ENCODE assay signal across 1 cellular context in genomic region chr20:49823152-49823847, GRCh38.
TF ChIP-seq lines count a peak whose summit lies in the region.

No MANE protein-coding gene starts in this region.

TF ChIP-seq in GM12878, 131 proteins besides CTCF, POLR2A, EP300 and RAD21 (continues in another document):
- TF ChIP-seq NR2F1 (conservative IDR thresholded peaks at IDR 0.05) = peak; percentile 52; the same call in 1 of the 2 replicates
- no peak for TF ChIP-seq ASH2L (IDR thresholded peaks at IDR 0.05; ENCODE audit: borderline replicate concordance, low read depth)
- no peak for TF ChIP-seq CEBPZ (IDR thresholded peaks at IDR 0.05; ENCODE audit: low read depth, low read length)
- TF ChIP-seq NFYA (IDR thresholded peaks at IDR 0.05; ENCODE audit: borderline replicate concordance, low read depth, low read length) = no peak
- TF ChIP-seq KDM1A (IDR thresholded peaks at IDR 0.05; ENCODE audit: borderline replicate concordance) = no peak
- TF ChIP-seq JUND (IDR thresholded peaks at IDR 0.05; ENCODE audit: low read depth, low read length) = no peak
- no peak for TF ChIP-seq MXI1 (IDR thresholded peaks at IDR 0.05; ENCODE audit: low read depth, low read length)
- TF ChIP-seq CBFB (IDR thresholded peaks at IDR 0.05; ENCODE audit: low read depth) = no peak
- TF ChIP-seq ZNF687 (IDR thresholded peaks at IDR 0.05) = peak; percentile 53; the same call in 1 of the 2 replicates
- TF ChIP-seq JUNB (IDR thresholded peaks at IDR 0.05) = no peak
- no peak for TF ChIP-seq CHD2 (IDR thresholded peaks at IDR 0.05; ENCODE audit: borderline replicate concordance, low read depth, low read length)
- TF ChIP-seq FOS (IDR thresholded peaks at IDR 0.05; ENCODE audit: borderline replicate concordance, extremely low read depth, insufficient read length) = no peak
- no peak for TF ChIP-seq SP1 (IDR thresholded peaks at IDR 0.05; ENCODE audit: low read depth, low read length)
- TF ChIP-seq RELA (IDR thresholded peaks at IDR 0.05; ENCODE audit: borderline replicate concordance, partially characterized antibody) = no peak
- peak; percentile 93 for TF ChIP-seq MTA2 (IDR thresholded peaks at IDR 0.05; ENCODE audit: low read depth)
- TF ChIP-seq KAT2A (conservative IDR thresholded peaks at IDR 0.05; ENCODE audit: control insufficient read depth, low read depth, low read length) = no peak
- no peak for TF ChIP-seq STAT1 (conservative IDR thresholded peaks at IDR 0.05)
- no peak for TF ChIP-seq KLF5 (IDR thresholded peaks at IDR 0.05; ENCODE audit: partially characterized antibody)
- TF ChIP-seq ETV6 (conservative IDR thresholded peaks at IDR 0.05 in 1 of 2, IDR thresholded peaks at IDR 0.05 in 1 of 2; ENCODE audit: borderline replicate concordance in 1 of 2, low read depth in 1 of 2) = no peak
- TF ChIP-seq SUZ12 (IDR thresholded peaks at IDR 0.05; ENCODE audit: unreplicated experiment) = no peak
- TF ChIP-seq BMI1 (IDR thresholded peaks at IDR 0.05; ENCODE audit: borderline replicate concordance) = no peak
- peak; percentile 54; the same call in 1 of the 2 replicates for TF ChIP-seq IKZF1 (conservative IDR thresholded peaks at IDR 0.05)
- no peak for TF ChIP-seq ZNF384 (IDR thresholded peaks at IDR 0.05; ENCODE audit: borderline replicate concordance, low read depth, low read length)
- TF ChIP-seq E4F1 (IDR thresholded peaks at IDR 0.05; ENCODE audit: borderline replicate concordance, partially characterized antibody) = no peak
- TF ChIP-seq DPF2 (IDR thresholded peaks at IDR 0.05) = peak; percentile 63
- TF ChIP-seq GATAD2B (conservative IDR thresholded peaks at IDR 0.05; ENCODE audit: low read depth) = peak; percentile 56; the same call in 1 of the 2 replicates
- no peak for TF ChIP-seq CBX5 (IDR thresholded peaks at IDR 0.05; ENCODE audit: low read depth)
- no peak for TF ChIP-seq SUPT20H (IDR thresholded peaks at IDR 0.05; ENCODE audit: borderline replicate concordance, control insufficient read depth, low read depth, low read length)
- no peak for TF ChIP-seq ZBTB4 (CRISPR knock-in tag; IDR thresholded peaks at IDR 0.05)
- no peak for TF ChIP-seq SMC3 (IDR thresholded peaks at IDR 0.05; ENCODE audit: borderline replicate concordance, low read length)
- no peak for TF ChIP-seq SREBF1 (IDR thresholded peaks at IDR 0.05; ENCODE audit: low read length)
- no peak for TF ChIP-seq RCOR1 (conservative IDR thresholded peaks at IDR 0.05; ENCODE audit: low read depth, low read length)
- no peak for TF ChIP-seq HDAC6 (IDR thresholded peaks at IDR 0.05; ENCODE audit: unreplicated experiment)
- TF ChIP-seq LARP7 (IDR thresholded peaks at IDR 0.05) = no peak
- TF ChIP-seq POLR2AphosphoS5 (IDR thresholded peaks at IDR 0.05; ENCODE audit: low read length) = no peak
- no peak for TF ChIP-seq HDAC2 (IDR thresholded peaks at IDR 0.05)
- TF ChIP-seq CUX1 (IDR thresholded peaks at IDR 0.05; ENCODE audit: insufficient replicate concordance, low read depth, low read length) = no peak
- no peak for TF ChIP-seq ZNF622 (IDR thresholded peaks at IDR 0.05)
- TF ChIP-seq BCLAF1 (IDR thresholded peaks at IDR 0.05) = no peak
- no peak for TF ChIP-seq NFIC (IDR thresholded peaks at IDR 0.05; ENCODE audit: low read depth, low read length)
- no peak for TF ChIP-seq RAD51 (IDR thresholded peaks at IDR 0.05)
